Comparison of ENCODE assay signal across 1 cellular context in the genomic region with DNA sequence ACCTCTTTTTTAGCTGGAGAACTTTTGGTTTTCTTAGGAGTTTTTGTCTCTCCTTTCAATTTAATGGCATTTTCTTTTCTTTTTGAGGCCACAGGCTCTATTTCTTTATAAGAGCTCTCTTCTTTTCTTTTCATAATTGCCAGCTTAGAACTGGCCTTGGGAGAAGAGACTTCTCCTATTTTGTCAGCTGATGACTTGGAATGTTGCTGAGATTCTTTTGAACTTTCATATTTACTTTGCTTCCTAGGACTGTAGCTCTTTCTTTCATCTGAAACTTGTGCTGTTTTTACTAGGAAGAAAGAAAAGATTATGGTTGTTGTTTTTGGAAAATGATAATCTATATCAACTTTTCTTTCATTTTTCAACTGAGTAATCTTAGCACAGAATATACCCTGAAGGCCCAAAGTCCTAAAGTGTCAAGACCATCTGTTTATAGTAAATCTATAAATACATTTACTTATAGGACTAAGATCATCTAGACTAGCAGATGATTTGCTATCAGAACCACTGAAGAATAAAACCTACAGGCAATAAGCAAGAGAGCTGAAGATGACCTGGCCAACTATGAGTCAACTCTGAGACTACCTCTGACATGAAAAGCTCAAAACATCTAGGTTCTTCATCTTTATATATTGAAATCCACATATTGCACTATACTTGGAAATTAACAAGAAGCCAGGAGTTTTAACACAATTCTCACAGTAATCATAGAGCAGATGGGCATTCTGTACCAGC.
TF ChIP-seq lines count a peak whose summit lies in the region.

No MANE protein-coding gene starts in this region.

TF ChIP-seq in endothelial cell of umbilical vein, 7 proteins besides CTCF, POLR2A, EP300 and RAD21 (continued from another document):
- TF ChIP-seq MYC (IDR thresholded peaks at IDR 0.05; ENCODE audit: low read depth, low read length) (no peak), JUN (IDR thresholded peaks at IDR 0.05; ENCODE audit: borderline replicate concordance, insufficient read depth, insufficient read length, low read depth) (no peak)
